In genomic region chr20:45814314-45814713, GRCh38 we compare ENCODE assay signal across 1 cellular context.
TF ChIP-seq lines count a peak whose summit lies in the region.

No MANE protein-coding gene starts in this region.

TF ChIP-seq in GM12878, 131 proteins besides CTCF, POLR2A, EP300 and RAD21:
- TF ChIP-seq NR2C2 (IDR thresholded peaks at IDR 0.05; ENCODE audit: borderline replicate concordance, control insufficient read depth, insufficient read length, low read depth) (no peak), SREBF1 (IDR thresholded peaks at IDR 0.05; ENCODE audit: low read length) (no peak), RELA (IDR thresholded peaks at IDR 0.05; ENCODE audit: borderline replicate concordance, partially characterized antibody) (no peak), BCLAF1 (IDR thresholded peaks at IDR 0.05) (no peak), ZNF592 (IDR thresholded peaks at IDR 0.05) (no peak), JUND (IDR thresholded peaks at IDR 0.05; ENCODE audit: low read depth, low read length) (no peak), ZBTB33 (IDR thresholded peaks at IDR 0.05) (no peak), MTA3 (IDR thresholded peaks at IDR 0.05; ENCODE audit: borderline replicate concordance, low read length) (no peak)
TF ChIP-seq in GM12878: peak in this region for 0.
